In genomic region chr4:184267206-184267608, GRCh38 we compare ENCODE assay signal across 1 cellular context.
TF ChIP-seq lines count a peak whose summit lies in the region.

No MANE protein-coding gene starts in this region.

TF ChIP-seq in HepG2, 621 proteins besides CTCF, POLR2A, EP300 and RAD21:
- TF ChIP-seq SNAPC4 (CRISPR knock-in tag; IDR thresholded peaks at IDR 0.05) (no peak), MXD3 (CRISPR knock-in tag; IDR thresholded peaks at IDR 0.05) (no peak), ARID5B (CRISPR knock-in tag; IDR thresholded peaks at IDR 0.05) (no peak), FOXJ3 (CRISPR knock-in tag; IDR thresholded peaks at IDR 0.05; ENCODE audit: borderline replicate concordance) (no peak), KAT2B (IDR thresholded peaks at IDR 0.05; ENCODE audit: borderline replicate concordance, low read depth, low read length) (no peak), HNF1A (IDR thresholded peaks at IDR 0.05; ENCODE audit: low read depth) (no peak), HNF1A (CRISPR knock-in tag; IDR thresholded peaks at IDR 0.05; ENCODE audit: borderline replicate concordance) (no peak), POLR2AphosphoS5 (IDR thresholded peaks at IDR 0.05; ENCODE audit: low read depth, low read length) (no peak), REPIN1 (CRISPR knock-in tag; IDR thresholded peaks at IDR 0.05; ENCODE audit: borderline replicate concordance, low read depth) (no peak), MTERF4 (CRISPR knock-in tag; IDR thresholded peaks at IDR 0.05) (no peak), ZFP82 (CRISPR knock-in tag; IDR thresholded peaks at IDR 0.05; ENCODE audit: borderline replicate concordance) (no peak), TBL1XR1 (IDR thresholded peaks at IDR 0.05; ENCODE audit: borderline replicate concordance, low read length, partially characterized antibody) (no peak)
